In genomic region chr1:212593696-212594335, GRCh38 we compare ENCODE assay signal across 1 cellular context.
TF ChIP-seq lines count a peak whose summit lies in the region.

No MANE protein-coding gene starts in this region.

TF ChIP-seq in IMR-90, 13 proteins besides CTCF, POLR2A, EP300 and RAD21 (continued from another document):
- no peak for TF ChIP-seq BHLHE40 (IDR thresholded peaks at IDR 0.05; ENCODE audit: low read depth, low read length)
- TF ChIP-seq MXI1 (IDR thresholded peaks at IDR 0.05; ENCODE audit: borderline replicate concordance, low read depth, low read length), result no peak
- TF ChIP-seq MAZ (IDR thresholded peaks at IDR 0.05; ENCODE audit: borderline replicate concordance, low read depth, low read length), result no peak
- no peak for TF ChIP-seq MAFK (IDR thresholded peaks at IDR 0.05; ENCODE audit: low read depth, low read length)
- TF ChIP-seq ELK1 (IDR thresholded peaks at IDR 0.05; ENCODE audit: borderline replicate concordance, low read depth, low read length), result no peak
- TF ChIP-seq NFE2L2 (IDR thresholded peaks at IDR 0.05; ENCODE audit: low read depth, low read length), result no peak
- no peak for TF ChIP-seq RFX5 (IDR thresholded peaks at IDR 0.05; ENCODE audit: low read depth, low read length)
- TF ChIP-seq USF2 (IDR thresholded peaks at IDR 0.05; ENCODE audit: low read depth, low read length), result no peak
- no peak for TF ChIP-seq CHD1 (IDR thresholded peaks at IDR 0.05; ENCODE audit: low read depth, low read length)
- no peak for TF ChIP-seq CEBPB (IDR thresholded peaks at IDR 0.05; ENCODE audit: low read depth, low read length)
- no peak for TF ChIP-seq SMC3 (IDR thresholded peaks at IDR 0.05; ENCODE audit: low read depth, low read length)
